8 cellular contexts compared by ENCODE assay signal in genomic region chr21:39312112-39313041, GRCh38. TPM values are rescaled to one million over a fixed set of nuclear protein-coding genes. Genes with fewer than 3 reads are reported as not detected.
A peak's percentile ranks its signal among the peaks of the same experiment; 100 is the strongest.
DNase-seq lines count a peak whose midpoint lies in the region; ATAC-seq and TF ChIP-seq lines count a peak whose summit lies in the region.

No MANE protein-coding gene starts in this region.

- no peaks in the 10 kb centered on the region for H3K9me3 ChIP-seq in BE2C

- ATAC-seq in GM19328 (IDR thresholded peaks at IDR 0.05; ENCODE audit: unreplicated experiment) (peak; percentile 68), HG03460 (IDR thresholded peaks at IDR 0.05; ENCODE audit: unreplicated experiment) (peak; percentile 75)

- no peak for TF ChIP-seq CTCF in BE2C (IDR thresholded peaks at IDR 0.05; ENCODE audit: low read depth, low read length)
- TF ChIP-seq CTCF in choroid plexus epithelial cell (conservative IDR thresholded peaks at IDR 0.05; ENCODE audit: low read depth, low read length), result no peak

- peak overlapping the region; percentile 83 for H3K4me3 ChIP-seq in BE2C (ENCODE audit: low read depth, low read length)
- H3K4me3 ChIP-seq in choroid plexus epithelial cell (ENCODE audit: low read depth, low read length), result peak overlapping the region; percentile 76

- no peaks in the 10 kb centered on the region for H3K27me3 ChIP-seq in BE2C

- peaks cover 29% of the 10 kb centered on the region for H3K36me3 ChIP-seq in BE2C

- H3K4me1 ChIP-seq in BE2C, result peaks cover 3% of the 10 kb centered on the region; the same call in 1 of the 2 replicates

- DNase-seq in BE2C, result peak; percentile 92
- DNase-seq in NCI-H524 (lab: John Stamatoyannopoulos, UW), result peak; percentile 81 to 86
- peak; percentile 95 for DNase-seq in activated CD4-positive, alpha-beta T cell treated with anti-CD3 and anti-CD28 coated beads for 4 hours
- DNase-seq in choroid plexus epithelial cell (ENCODE audit: low read depth), result peak; percentile 94
- DNase-seq in kidney glomerular epithelial cell (lab: John Stamatoyannopoulos, UW), result peak; percentile 88
- DNase-seq in stimulated activated CD4-positive, alpha-beta T cell treated with anti-CD3 and anti-CD28 coated beads, Interleukin-15, amount 100 ng/mL, for 24 hours, result peak; percentile 95

RNA-seq across cellular contexts. Expression of gene BRWD1, which starts 1.1 kb away (rescaled TPM):
- polyA plus RNA-seq in BE2C (2012; ENCODE audit: insufficient read depth, insufficient read length, low read depth), result 15.8 TPM

RNA-seq across cellular contexts. Expression of gene HMGN1, which starts 36.5 kb away (rescaled TPM):
- 281 TPM for polyA plus RNA-seq in BE2C (2012; ENCODE audit: insufficient read depth, insufficient read length, low read depth)

Comparison
In these comparisons a context has a peak if more than half of its experiments do, and no peak if none do; other contexts are left out.
1. Peak in every context shown above with its lines: DNase-seq, ATAC-seq and H3K4me3 ChIP-seq.